Comparison of ENCODE assay signal across 8 cellular contexts in the genomic region with DNA sequence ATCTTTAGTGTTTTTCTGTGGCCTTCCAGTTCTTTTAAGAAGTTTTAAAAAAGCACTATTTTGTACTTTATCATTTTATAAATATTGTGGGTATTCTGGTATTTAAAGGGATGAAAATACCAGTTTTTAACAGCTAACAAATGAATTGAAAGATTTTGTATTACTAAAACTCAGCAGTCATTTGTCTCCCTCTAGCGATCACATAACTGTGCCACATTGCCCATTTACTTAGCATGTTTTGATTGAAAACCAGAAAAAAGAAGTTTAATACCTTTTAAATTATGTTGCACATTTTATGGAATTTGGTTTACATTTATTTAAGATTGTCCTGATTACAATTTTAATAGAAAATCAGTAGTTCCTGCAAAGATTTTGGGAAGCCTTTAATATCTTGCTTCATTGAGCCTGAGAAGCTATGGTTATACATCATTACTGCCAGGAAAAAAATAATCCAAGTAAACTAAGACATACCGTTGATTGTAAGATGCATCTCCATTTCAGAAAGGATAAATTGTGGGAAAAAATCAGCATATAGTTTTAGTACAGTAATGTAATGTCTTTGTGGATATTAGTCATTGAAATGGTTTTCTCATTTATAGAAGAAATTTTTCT. TPM values are rescaled to one million over a fixed set of nuclear protein-coding genes. Genes with fewer than 3 reads are reported as not detected.
DNase-seq lines count a peak whose midpoint lies in the region; ATAC-seq and TF ChIP-seq lines count a peak whose summit lies in the region.

No MANE protein-coding gene starts in this region.

- H3K9me3 ChIP-seq in effector memory CD4-positive, alpha-beta T cell (ENCODE audit: control insufficient read depth, low read length) = no peaks in the 10 kb centered on the region

- ATAC-seq in GM19328 (IDR thresholded peaks at IDR 0.05; ENCODE audit: unreplicated experiment) = no peak

- H3K36me3 ChIP-seq in effector memory CD4-positive, alpha-beta T cell (ENCODE audit: control insufficient read depth, insufficient read depth, low read length) = peaks cover 19% of the 10 kb centered on the region

- DNase-seq in CD14-positive monocyte (ENCODE audit: low spot score) (no peak), cardiac fibroblast (ENCODE audit: low read depth in 2 of 2) (peak; percentile 68 to 69), myocyte (ENCODE audit: low read depth) (peak; percentile 61), GM19238 (ENCODE audit: insufficient read length, low spot score) (no peak), NCI-H510A treated with DMSO at 0.1 percent for 48 hours (lab: John Stamatoyannopoulos, UW) (no peak)
- no peak for DNase-seq in effector memory CD4-positive, alpha-beta T cell

- peak; percentile 52 for TF ChIP-seq CTCF in CD14-positive monocyte (IDR thresholded peaks at IDR 0.05)
- peak; percentile 83 for TF ChIP-seq CTCF in LNCAP (IDR thresholded peaks at IDR 0.05)
- peak; percentile 70 for TF ChIP-seq CTCF in cardiac fibroblast (IDR thresholded peaks at IDR 0.05; ENCODE audit: low read depth, low read length)

- no peaks in the 10 kb centered on the region for H3K4me1 Mint-ChIP-seq in CD14-positive monocyte

- no peak overlapping the region for H3K27ac ChIP-seq in effector memory CD4-positive, alpha-beta T cell (ENCODE audit: insufficient read depth, low read length, poor library complexity, severe bottlenecking)

- H3K27ac Mint-ChIP-seq in CD14-positive monocyte = no peak overlapping the region

- H3K36me3 Mint-ChIP-seq in CD14-positive monocyte = peaks cover 59 to 66% of the 10 kb centered on the region in 2 donors

- no peaks in the 10 kb centered on the region for H3K27me3 Mint-ChIP-seq in CD14-positive monocyte (ENCODE audit: low read depth in 3 of 3)

- intact Hi-C loops in CD14-positive monocyte (cut with micrococcal nuclease) = no loop called here

- no peaks in the 10 kb centered on the region for H3K9me3 Mint-ChIP-seq in CD14-positive monocyte

- H3K4me3 ChIP-seq in cardiac fibroblast (replicated peaks in 1 of 2; ENCODE audit: low read depth in 2 of 2, low read length in 2 of 2) = no peak overlapping the region
- no peak overlapping the region for H3K4me3 ChIP-seq in effector memory CD4-positive, alpha-beta T cell (ENCODE audit: insufficient read depth, low read depth, low read length, poor library complexity, severe bottlenecking)

- no peaks in the 10 kb centered on the region for H3K27me3 ChIP-seq in effector memory CD4-positive, alpha-beta T cell (replicated peaks; ENCODE audit: control insufficient read depth, insufficient read depth, low read length, poor library complexity, severe bottlenecking)

- H3K4me1 ChIP-seq in effector memory CD4-positive, alpha-beta T cell (ENCODE audit: control insufficient read depth, insufficient read depth, low read length, poor library complexity, severe bottlenecking) = no peaks in the 10 kb centered on the region

- H3K4me3 Mint-ChIP-seq in CD14-positive monocyte = no peak overlapping the region

RNA-seq across cellular contexts. Expression of a gene that starts 34.9 kb away (rescaled TPM):
- polyA plus RNA-seq in CD14-positive monocyte = 100 to 1,000 TPM in 1 of 2 donors, 10 to 100 TPM in 1; 85.3 to 106 TPM
- total RNA-seq in myocyte = 161 and 185 TPM in 2 replicates
- 98.6 TPM for polyA plus RNA-seq in myocyte (2012)

Comparison
In these comparisons a context has a peak if more than half of its experiments do, and no peak if none do; other contexts are left out.
1. DNase-seq: peak in cardiac fibroblast (2 of 2) and myocyte (single experiment); none in CD14-positive monocyte (single experiment), effector memory CD4-positive, alpha-beta T cell (0 of 3), GM19238 (single experiment) and NCI-H510A treated with DMSO at 0.1 percent for 48 hours (single experiment).
2. Peak in every context shown above with its lines, with median percentiles within 50 percentile points of each other: CTCF ChIP-seq.